Comparison of ENCODE assay signal across 24 cellular contexts in genomic region chr7:142889825-142890224, GRCh38. TPM values are rescaled to one million over a fixed set of nuclear protein-coding genes. Genes with fewer than 3 reads are reported as not detected.
DNase-seq lines count a peak whose midpoint lies in the region; ATAC-seq and TF ChIP-seq lines count a peak whose summit lies in the region.
"Had no signal": no experiment of that assay in that cellular context is flagged by ENCODE, and none has a peak within 500 bp of the region (broad histone marks: within the 10 kb centered on the region; RNA-seq: fewer than 3 reads in every experiment).

No MANE protein-coding gene starts in this region.

- peaks cover 4% of the 10 kb centered on the region for H3K9me3 Mint-ChIP-seq in endodermal cell
- H3K9me3 Mint-ChIP-seq in endothelial cell (ENCODE audit: unreplicated experiment): no peaks in the 10 kb centered on the region
- H3K9me3 Mint-ChIP-seq: CD4-positive, alpha-beta T cell; IgD-negative memory B cell had no signal

- no peaks in the 10 kb centered on the region for H3K4me1 ChIP-seq in endodermal cell (ENCODE audit: control insufficient read depth, insufficient read depth, low read length)
- H3K4me1 ChIP-seq: BLaER1 had no signal

- WGBS in endodermal cell (ENCODE audit: insufficient coverage in 1 of 2, insufficient read length in 1 of 2), 2 experiments: 86% methylated on average over 3 of the region's 3 CpGs; no CpG with 5 or more reads in 1 of the 2 experiments

- peaks cover 27% of the 10 kb centered on the region for H3K27me3 Mint-ChIP-seq in endodermal cell (ENCODE audit: insufficient read depth)
- peaks cover 21% of the 10 kb centered on the region for H3K27me3 Mint-ChIP-seq in endothelial cell (ENCODE audit: unreplicated experiment)
- H3K27me3 Mint-ChIP-seq: CD4-positive, alpha-beta T cell had no signal

- no peaks in the 10 kb centered on the region for H3K36me3 ChIP-seq in endodermal cell (ENCODE audit: control insufficient read depth, insufficient read depth, low read length)
- H3K36me3 ChIP-seq: BLaER1 had no signal

- TF ChIP-seq CTCF in endodermal cell (conservative IDR thresholded peaks at IDR 0.05) (no peak), endothelial cell (IDR thresholded peaks at IDR 0.05; ENCODE audit: unreplicated experiment) (no peak)

- no peak overlapping the region for H3K9ac ChIP-seq in endodermal cell (ENCODE audit: extremely low read depth, low read length, poor library complexity, severe bottlenecking)
- H3K9ac ChIP-seq: BLaER1 had no signal

- DNase-seq in cardiac septum (ENCODE audit: low spot score): peak; percentile 43
- DNase-seq in Right ventricle myocardium inferior (ENCODE audit: missing footprints): no peak
- DNase-seq in endodermal cell: peak; percentile 19
- DNase-seq in left lobe of liver (ENCODE audit: low spot score): peak; percentile 38
- DNase-seq in ureter (ENCODE audit: low spot score): peak; percentile 25
- DNase-seq in endothelial cell (ENCODE audit: low spot score): no peak
- DNase-seq: CD4-positive, alpha-beta T cell; COR-L47; DMS 273 treated with DMSO at 0.1 percent for 48 hours; DND-41; NCI-H1694; NCI-H2081; NCI-H2171; NCI-H345; NCI-H524; NCI-H774; NK-92 treated with Interleukin-12 subunit alpha and Interleukin-12 subunit beta, amount 100 ng/mL, for 24 hours; SIG-M5 had no signal

- no peaks in the 10 kb centered on the region for H3K9me3 ChIP-seq in endodermal cell (ENCODE audit: control insufficient read depth, low read length)
- H3K9me3 ChIP-seq: BLaER1 had no signal

- H3K36me3 Mint-ChIP-seq in endodermal cell (ENCODE audit: low read depth) (no peaks in the 10 kb centered on the region), endothelial cell (ENCODE audit: low read depth, unreplicated experiment) (peaks cover 6% of the 10 kb centered on the region)
- H3K36me3 Mint-ChIP-seq: IgD-negative memory B cell had no signal

- no peak overlapping the region for H3K4me3 ChIP-seq in endodermal cell (ENCODE audit: low read length)
- H3K4me3 ChIP-seq: BLaER1 had no signal

- peaks cover 14% of the 10 kb centered on the region for H3K4me1 Mint-ChIP-seq in endodermal cell
- H3K4me1 Mint-ChIP-seq in endothelial cell (ENCODE audit: unreplicated experiment): no peaks in the 10 kb centered on the region
- H3K4me1 Mint-ChIP-seq: IgD-negative memory B cell had no signal

- H3K27ac Mint-ChIP-seq in endodermal cell: no peak overlapping the region
- no peak overlapping the region for H3K27ac Mint-ChIP-seq in endothelial cell (ENCODE audit: unreplicated experiment)
- H3K27ac Mint-ChIP-seq: CD4-positive, alpha-beta T cell; IgD-negative memory B cell had no signal

- intact Hi-C loops in cardiac septum (cut with DNase I): no loop called here
- intact Hi-C loops in Right ventricle myocardium inferior (cut with DNase I): no loop called here

- no peak overlapping the region for H3K27ac ChIP-seq in endodermal cell (ENCODE audit: low read depth, low read length)
- H3K27ac ChIP-seq: BLaER1, RWPE1 had no signal

- ATAC-seq in Right ventricle myocardium inferior (no peak), left lobe of liver (peak; percentile 63), esophagus mucosa (no peak), HG03045 (IDR thresholded peaks at IDR 0.05; ENCODE audit: unreplicated experiment) (no peak)

- H3K4me3 Mint-ChIP-seq in endodermal cell: no peak overlapping the region
- H3K4me3 Mint-ChIP-seq in endothelial cell (ENCODE audit: unreplicated experiment): no peak overlapping the region
- H3K4me3 Mint-ChIP-seq: CD4-positive, alpha-beta T cell; IgD-negative memory B cell had no signal

- no peaks in the 10 kb centered on the region for H3K27me3 ChIP-seq in endodermal cell (ENCODE audit: control insufficient read depth, insufficient read depth, low read length, poor library complexity, severe bottlenecking)
- H3K27me3 ChIP-seq: BLaER1 had no signal

RNA-seq across cellular contexts. Expression of gene TRPV6, which starts 4.3 kb away (rescaled TPM):
- not detected for total RNA-seq in cardiac septum
- total RNA-seq in Right ventricle myocardium inferior: not detected
- 1 to 10 TPM; 2.7 to 4.1 TPM for total RNA-seq in endodermal cell
- 0.28 TPM for polyA plus RNA-seq in endodermal cell (2013, experiment 1 of 2)
- 0.50 TPM for polyA plus RNA-seq in endodermal cell (2013, experiment 2 of 2)
- 0.53 TPM for total RNA-seq in left lobe of liver
- total RNA-seq in ureter: 27.7 TPM
- 0.68 TPM for total RNA-seq in esophagus mucosa
- total RNA-seq in endothelial cell (ENCODE audit: unreplicated experiment): not detected
- total RNA-seq: CD4-positive, alpha-beta T cell had no signal
- polyA plus RNA-seq: IgD-negative memory B cell had no signal

RNA-seq across cellular contexts. Expression of gene EPHB6, which starts 34.9 kb away (rescaled TPM):
- 2.0 TPM for total RNA-seq in cardiac septum
- 3.3 TPM for total RNA-seq in Right ventricle myocardium inferior
- total RNA-seq in endodermal cell: 10 to 100 TPM; 33.2 to 36.9 TPM
- 16.0 TPM for polyA plus RNA-seq in endodermal cell (2013, experiment 1 of 2)
- 14.1 TPM for polyA plus RNA-seq in endodermal cell (2013, experiment 2 of 2)
- total RNA-seq in left lobe of liver: 5.1 TPM
- 55.9 TPM for total RNA-seq in ureter
- total RNA-seq in esophagus mucosa: 18.1 TPM
- total RNA-seq in endothelial cell (ENCODE audit: unreplicated experiment): 3.8 TPM

RNA-seq across cellular contexts. Expression of gene TRPV5, which starts 43.7 kb away (rescaled TPM):
- total RNA-seq in cardiac septum (not detected), Right ventricle myocardium inferior (not detected), endodermal cell (under 1 TPM; 0.15 to 0.22 TPM), left lobe of liver (not detected), ureter (not detected), esophagus mucosa (not detected), endothelial cell (ENCODE audit: unreplicated experiment) (not detected)
- not detected for polyA plus RNA-seq in endodermal cell (2013, experiment 1 of 2)
- polyA plus RNA-seq in endodermal cell (2013, experiment 2 of 2): not detected
- total RNA-seq: CD4-positive, alpha-beta T cell; H1 had no signal
- polyA plus RNA-seq: IgD-negative memory B cell had no signal

RNA-seq across cellular contexts. Expression of gene LLCFC1, which starts 49.5 kb away (rescaled TPM):
- total RNA-seq in cardiac septum: not detected
- total RNA-seq in Right ventricle myocardium inferior: not detected
- not detected for total RNA-seq in endodermal cell
- polyA plus RNA-seq in endodermal cell (2013, experiment 1 of 2): not detected
- polyA plus RNA-seq in endodermal cell (2013, experiment 2 of 2): not detected
- total RNA-seq in left lobe of liver: not detected
- not detected for total RNA-seq in ureter
- not detected for total RNA-seq in esophagus mucosa
- not detected for total RNA-seq in endothelial cell (ENCODE audit: unreplicated experiment)
- total RNA-seq: CD4-positive, alpha-beta T cell; H1 had no signal
- polyA plus RNA-seq: H1, IgD-negative memory B cell had no signal

Comparison
In these comparisons a context has a peak if more than half of its experiments do, and no peak if none do; other contexts are left out.
1. DNase-seq: peak in cardiac septum (single experiment), endodermal cell (single experiment), left lobe of liver (single experiment) and ureter (single experiment); none in Right ventricle myocardium inferior (single experiment) and endothelial cell (single experiment).